Comparison of ENCODE assay signal across 10 cellular contexts in the genomic region with DNA sequence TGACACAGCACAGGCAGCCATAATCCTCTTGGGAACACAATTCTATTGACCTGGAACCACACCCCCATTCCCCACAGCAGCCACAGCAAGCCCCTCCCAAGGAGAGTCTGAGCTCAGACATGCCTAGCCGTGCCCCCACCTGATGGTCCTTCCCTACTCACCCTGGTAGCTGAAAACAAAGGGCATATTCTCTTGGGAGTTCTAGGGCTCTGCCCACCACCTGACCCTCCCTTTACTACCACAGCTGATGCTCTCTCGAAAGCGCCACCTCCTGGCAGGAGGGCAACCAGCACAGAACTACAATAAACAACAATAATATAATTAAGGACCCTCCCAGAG.
DNase-seq lines count a peak whose midpoint lies in the region; ATAC-seq and TF ChIP-seq lines count a peak whose summit lies in the region.
"Had no signal": no experiment of that assay in that cellular context is flagged by ENCODE, and none has a peak within 500 bp of the region (broad histone marks: within the 10 kb centered on the region; RNA-seq: fewer than 3 reads in every experiment).

No MANE protein-coding gene starts in this region.

- H3K27ac ChIP-seq in DOHH2 (ENCODE audit: low read depth, low read length) (no peak overlapping the region), iPS DF 6.9 (ENCODE audit: low read length) (no peak overlapping the region), ascending aorta (no peak overlapping the region)
- H3K27ac ChIP-seq: thoracic aorta had no signal

- peaks cover 33% of the 10 kb centered on the region for H3K9me3 Mint-ChIP-seq in chondrocyte (ENCODE audit: low read depth)

- in situ Hi-C loops in KBM-7 (cut with MboI; ENCODE audit: low pct_unique_long_range_greater_than_20kb, low sequenced_read_pairs), result no loop called here
- in situ Hi-C loops in SK-MEL-5 (cut with HindIII; ENCODE audit: low pct_unique_long_range_greater_than_20kb, low sequenced_read_pairs), result no loop called here

- no peak overlapping the region for H3K4me3 Mint-ChIP-seq in chondrocyte (ENCODE audit: unreplicated experiment)

- no CpG with 5 or more reads among the region's 3 CpGs for WGBS in iPS DF 6.9 (ENCODE audit: insufficient coverage, insufficient read length)

- no peaks in the 10 kb centered on the region for H3K4me1 ChIP-seq in DOHH2 (ENCODE audit: control insufficient read depth, low read length)
- H3K4me1 ChIP-seq in iPS DF 6.9 (ENCODE audit: control insufficient read depth, insufficient read depth, low read length), result no peaks in the 10 kb centered on the region
- H3K4me1 ChIP-seq in ascending aorta, result no peaks in the 10 kb centered on the region

- DNase-seq in KBM-7 (peak; percentile 15), SK-MEL-5 (ENCODE audit: low read depth, low spot score) (peak; percentile 59), iPS DF 6.9 (ENCODE audit: low read depth, low spot score) (peak; percentile 45), chondrocyte (ENCODE audit: low spot score) (no peak), ascending aorta (ENCODE audit: low spot score in 2 of 2) (no peak)
- DNase-seq: KG1 had no signal

- TF ChIP-seq CTCF in DOHH2 (IDR thresholded peaks at IDR 0.05; ENCODE audit: low read depth, low read length, poor library complexity, severe bottlenecking) (peak; percentile 56), chondrocyte (IDR thresholded peaks at IDR 0.05) (no peak), ascending aorta (IDR thresholded peaks at IDR 0.05) (no peak)

- no peak for ATAC-seq in HG02798 (IDR thresholded peaks at IDR 0.05; ENCODE audit: poor library complexity, unreplicated experiment)
- ATAC-seq in HG02588 (IDR thresholded peaks at IDR 0.05; ENCODE audit: unreplicated experiment), result no peak

- H3K36me3 ChIP-seq in DOHH2 (ENCODE audit: control insufficient read depth, low read length) (no peaks in the 10 kb centered on the region), iPS DF 6.9 (ENCODE audit: control insufficient read depth, insufficient read depth, low read length) (no peaks in the 10 kb centered on the region), ascending aorta (no peaks in the 10 kb centered on the region)
- H3K36me3 ChIP-seq: thoracic aorta had no signal

- intact Hi-C loops in ascending aorta (cut with DNase I), result no loop called here

- peaks cover 8% of the 10 kb centered on the region for H3K36me3 Mint-ChIP-seq in chondrocyte (ENCODE audit: low read depth)

- H3K9me3 ChIP-seq in DOHH2 (ENCODE audit: control insufficient read depth, insufficient read depth, low read length) (no peaks in the 10 kb centered on the region), iPS DF 6.9 (ENCODE audit: control insufficient read depth, insufficient read depth, low read length) (no peaks in the 10 kb centered on the region), ascending aorta (peaks cover 0 to 6% of the 10 kb centered on the region in 2 donors)

- no peak overlapping the region for H3K27ac Mint-ChIP-seq in chondrocyte (ENCODE audit: unreplicated experiment)

- no peaks in the 10 kb centered on the region for H3K9me2 ChIP-seq in DOHH2 (replicated peaks; ENCODE audit: control insufficient read depth, low read length)

- no peaks in the 10 kb centered on the region for H3K27me3 ChIP-seq in DOHH2 (ENCODE audit: control insufficient read depth, low read length)
- H3K27me3 ChIP-seq in iPS DF 6.9 (ENCODE audit: control insufficient read depth, insufficient read depth, low read length), result no peaks in the 10 kb centered on the region
- no peaks in the 10 kb centered on the region for H3K27me3 ChIP-seq in ascending aorta

- no peak overlapping the region for H3K4me2 ChIP-seq in DOHH2 (ENCODE audit: low read length)

- no peaks in the 10 kb centered on the region for H3K79me2 ChIP-seq in DOHH2 (ENCODE audit: control insufficient read depth, low read length)

- H3K4me3 ChIP-seq in DOHH2 (ENCODE audit: low read length), result no peak overlapping the region
- H3K4me3 ChIP-seq in iPS DF 6.9 (ENCODE audit: low read length), result no peak overlapping the region
- no peak overlapping the region for H3K4me3 ChIP-seq in ascending aorta
- H3K4me3 ChIP-seq: thoracic aorta had no signal

- no peaks in the 10 kb centered on the region for H3F3A ChIP-seq in DOHH2 (ENCODE audit: control insufficient read depth, insufficient read depth)

- no peaks in the 10 kb centered on the region for H4K20me1 ChIP-seq in DOHH2 (ENCODE audit: control insufficient read depth, insufficient read depth, low read depth, low read length)

- H3K27me3 Mint-ChIP-seq in chondrocyte (ENCODE audit: low read depth), result peaks cover 24% of the 10 kb centered on the region

- H3K4me1 Mint-ChIP-seq in chondrocyte (ENCODE audit: low read depth), result no peaks in the 10 kb centered on the region

Comparison
In these comparisons a context has a peak if more than half of its experiments do, and no peak if none do; other contexts are left out.
1. DNase-seq: peak in KBM-7 (single experiment), SK-MEL-5 (single experiment) and iPS DF 6.9 (single experiment); none in chondrocyte (single experiment) and ascending aorta (0 of 2).